14 cellular contexts compared by ENCODE assay signal in the genomic region with DNA sequence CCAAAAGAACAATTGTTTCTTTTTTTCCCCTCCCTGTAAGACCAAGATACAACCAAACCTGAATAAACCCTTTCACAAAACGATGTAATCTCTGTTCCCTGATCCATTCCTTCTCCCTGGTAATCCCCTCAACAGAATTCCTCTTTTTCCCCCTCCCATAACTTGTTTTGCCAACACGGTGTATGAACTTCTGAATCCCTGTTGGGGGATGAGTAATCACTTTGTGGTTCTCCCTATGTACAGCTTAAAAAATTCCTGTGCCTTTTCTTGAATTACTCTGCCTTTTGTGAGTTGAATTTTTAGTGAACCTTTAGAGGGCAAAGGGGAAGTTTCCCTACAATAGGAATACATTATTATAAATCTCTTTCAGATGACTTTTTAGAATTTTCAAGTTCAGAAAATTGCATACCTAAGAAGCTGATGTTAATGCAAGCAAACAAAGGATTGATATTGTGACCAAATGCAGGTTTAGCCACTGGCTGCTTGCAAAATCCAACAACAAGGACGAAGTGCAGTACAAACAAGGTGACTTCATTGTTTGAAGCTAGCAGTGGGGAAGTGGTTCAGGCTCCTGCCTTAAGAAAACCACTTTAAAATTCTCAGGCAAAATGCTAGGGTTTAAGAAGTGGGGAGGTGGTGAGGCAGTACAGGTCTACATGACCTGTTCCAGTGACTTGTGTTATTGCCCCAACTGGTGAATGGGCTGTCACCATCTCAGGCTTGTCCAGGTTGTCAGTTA. TPM values are rescaled to one million over a fixed set of nuclear protein-coding genes. Genes with fewer than 3 reads are reported as not detected.
DNase-seq lines count a peak whose midpoint lies in the region; ATAC-seq and TF ChIP-seq lines count a peak whose summit lies in the region.
"Had no signal": no experiment of that assay in that cellular context is flagged by ENCODE, and none has a peak within 500 bp of the region (broad histone marks: within the 10 kb centered on the region; RNA-seq: fewer than 3 reads in every experiment).

No MANE protein-coding gene starts in this region.

- no peaks in the 10 kb centered on the region for H3K9me3 ChIP-seq in SK-N-SH
- H3K9me3 ChIP-seq: gastroesophageal sphincter had no signal

- H3K9ac ChIP-seq in SK-N-SH, result no peak overlapping the region

- H3K4me3 Mint-ChIP-seq in GM23338, result no peak overlapping the region
- no peak overlapping the region for H3K4me3 Mint-ChIP-seq in activated naive CD4-positive, alpha-beta T cell treated with anti-CD3 and anti-CD28 coated beads for 36 hours
- no peak overlapping the region for H3K4me3 Mint-ChIP-seq in activated T-cell treated with anti-CD3 and anti-CD28 coated beads, Interleukin-2, amount 50 U/mL, for 24 hours
- H3K4me3 Mint-ChIP-seq: activated CD4-positive, alpha-beta T cell treated with anti-CD3 and anti-CD28 coated beads, Interleukin-2, amount 10 ng/mL, durations not matched to agents 7 days and 5 days; CD4-positive, CD25-positive, alpha-beta regulatory T cell; naive thymus-derived CD8-positive, alpha-beta T cell had no signal

- CTCF ChIA-PET in SK-N-SH (lab: Yijun Ruan, JAX), result interaction anchor here (0.7 kb wide), 1 partner anchor 51 kb away, joined by 3 read pairs; no protein-coding TSS in a partner anchor
- CTCF ChIA-PET in activated naive CD4-positive, alpha-beta T cell treated with anti-CD3 and anti-CD28 coated beads for 36 hours (lab: Charles Lee), result interaction anchor here (0.6 kb wide), 1 partner anchor 32 kb away, joined by 5 read pairs; no protein-coding TSS in a partner anchor

- ATAC-seq in GM23338, result no peak; the same call in 2 of the 3 replicates
- ATAC-seq: gastroesophageal sphincter; naive thymus-derived CD8-positive, alpha-beta T cell had no signal

- no peaks in the 10 kb centered on the region; the same call in 1 of the 2 replicates for H3K9me2 ChIP-seq in GM23338 (ENCODE audit: insufficient read depth)
- H3K9me2 ChIP-seq in SK-N-SH, result no peaks in the 10 kb centered on the region

- TF ChIP-seq EP300 in SK-N-SH (IDR thresholded peaks at IDR 0.05; ENCODE audit: borderline replicate concordance in 1 of 2, low read depth in 1 of 2, low read length in 1 of 2), result no peak

- no peaks in the 10 kb centered on the region for H3K36me3 Mint-ChIP-seq in GM23338 (ENCODE audit: low read depth)
- no peaks in the 10 kb centered on the region for H3K36me3 Mint-ChIP-seq in activated naive CD4-positive, alpha-beta T cell treated with anti-CD3 and anti-CD28 coated beads for 36 hours (ENCODE audit: low read depth)
- no peaks in the 10 kb centered on the region for H3K36me3 Mint-ChIP-seq in activated T-cell treated with anti-CD3 and anti-CD28 coated beads, Interleukin-2, amount 50 U/mL, for 24 hours (ENCODE audit: low read depth)

- H4K20me1 ChIP-seq in GM23338 (replicated peaks; ENCODE audit: insufficient read depth), result no peaks in the 10 kb centered on the region
- no peaks in the 10 kb centered on the region for H4K20me1 ChIP-seq in SK-N-SH (ENCODE audit: insufficient read depth)

- H3K4me3 ChIP-seq in GM23338, result no peak overlapping the region
- no peak overlapping the region for H3K4me3 ChIP-seq in SK-N-SH (ENCODE audit: low read depth in 2 of 2, low read length in 1 of 2)
- no peak overlapping the region for H3K4me3 ChIP-seq in fibroblast of pulmonary artery (replicated peaks; ENCODE audit: low read depth, low read length)
- H3K4me3 ChIP-seq: gastroesophageal sphincter had no signal

- H3K36me3 ChIP-seq in GM23338 (ENCODE audit: insufficient read depth), result no peaks in the 10 kb centered on the region
- no peaks in the 10 kb centered on the region for H3K36me3 ChIP-seq in SK-N-SH (replicated peaks in 1 of 2; ENCODE audit: control insufficient read depth in 1 of 2, insufficient read depth in 2 of 2, low read length in 1 of 2)
- H3K36me3 ChIP-seq: gastroesophageal sphincter had no signal

- no peaks in the 10 kb centered on the region for H3K27me3 ChIP-seq in GM23338 (ENCODE audit: insufficient read depth)
- no peaks in the 10 kb centered on the region for H3K27me3 ChIP-seq in SK-N-SH (ENCODE audit: insufficient read depth)
- H3K27me3 ChIP-seq: gastroesophageal sphincter had no signal

- intact Hi-C loops in activated naive CD4-positive, alpha-beta T cell treated with anti-CD3 and anti-CD28 coated beads for 36 hours (cut with micrococcal nuclease), result no loop called here

- H3K9me3 Mint-ChIP-seq in GM23338, result no peaks in the 10 kb centered on the region; the same call in 2 of the 3 replicates
- peaks cover 2% of the 10 kb centered on the region for H3K9me3 Mint-ChIP-seq in activated naive CD4-positive, alpha-beta T cell treated with anti-CD3 and anti-CD28 coated beads for 36 hours
- H3K9me3 Mint-ChIP-seq in activated T-cell treated with anti-CD3 and anti-CD28 coated beads, Interleukin-2, amount 50 U/mL, for 24 hours, result no peaks in the 10 kb centered on the region

- no peak for DNase-seq in GM23338 (ENCODE audit: low spot score)
- no peak for DNase-seq in SK-N-SH
- peak; percentile 46 for DNase-seq in fibroblast of pulmonary artery (ENCODE audit: low read depth)
- peak; percentile 83 for DNase-seq in renal cortical epithelial cell (ENCODE audit: low read depth)
- no peak for DNase-seq in activated naive CD4-positive, alpha-beta T cell treated with anti-CD3 and anti-CD28 coated beads for 36 hours
- no peak for DNase-seq in activated T-cell treated with anti-CD3 and anti-CD28 coated beads, Interleukin-2, amount 50 U/mL, for 24 hours
- no peak for DNase-seq in GF-D8 (lab: John Stamatoyannopoulos, UW)
- DNase-seq in NCI-H1105 (lab: John Stamatoyannopoulos, UW), result no peak
- DNase-seq: activated CD4-positive, alpha-beta T cell treated with anti-CD3 and anti-CD28 coated beads, Interleukin-2, amount 10 ng/mL, durations not matched to agents 7 days and 5 days; activated effector memory CD4-positive, alpha-beta T cell treated with Interleukin-2 at 50 U/mL for 16 hours; CD4-positive, CD25-positive, alpha-beta regulatory T cell; islet precursor cell; naive thymus-derived CD8-positive, alpha-beta T cell had no signal

- H2AFZ ChIP-seq in GM23338, result peak overlapping the region; percentile 89
- peak overlapping the region; percentile 69; the same call in 1 of the 2 replicates for H2AFZ ChIP-seq in SK-N-SH (ENCODE audit: low read depth)

- POLR2A ChIA-PET in SK-N-SH (lab: Yijun Ruan, JAX), result no interaction called here

- peaks cover 2% of the 10 kb centered on the region for H3K27me3 Mint-ChIP-seq in GM23338 (ENCODE audit: insufficient read depth, low read depth, poor library complexity)
- no peaks in the 10 kb centered on the region for H3K27me3 Mint-ChIP-seq in activated naive CD4-positive, alpha-beta T cell treated with anti-CD3 and anti-CD28 coated beads for 36 hours (ENCODE audit: low read depth)
- peaks cover 3% of the 10 kb centered on the region for H3K27me3 Mint-ChIP-seq in activated T-cell treated with anti-CD3 and anti-CD28 coated beads, Interleukin-2, amount 50 U/mL, for 24 hours

- TF ChIP-seq CTCF in GM23338 (conservative IDR thresholded peaks at IDR 0.05; ENCODE audit: low read depth in 2 of 2) (no peak), SK-N-SH (IDR thresholded peaks at IDR 0.05) (no peak), fibroblast of pulmonary artery (IDR thresholded peaks at IDR 0.05; ENCODE audit: low read length, missing control alignments) (no peak)

- H3K27ac Mint-ChIP-seq in GM23338, result peak overlapping the region; percentile 8
- no peak overlapping the region for H3K27ac Mint-ChIP-seq in activated naive CD4-positive, alpha-beta T cell treated with anti-CD3 and anti-CD28 coated beads for 36 hours
- H3K27ac Mint-ChIP-seq in activated T-cell treated with anti-CD3 and anti-CD28 coated beads, Interleukin-2, amount 50 U/mL, for 24 hours, result no peak overlapping the region
- H3K27ac Mint-ChIP-seq: activated CD4-positive, alpha-beta T cell treated with anti-CD3 and anti-CD28 coated beads, Interleukin-2, amount 10 ng/mL, durations not matched to agents 7 days and 5 days; CD4-positive, CD25-positive, alpha-beta regulatory T cell had no signal

- H3K4me1 ChIP-seq in GM23338 (ENCODE audit: insufficient read depth) (peaks cover 6% of the 10 kb centered on the region; the same call in 1 of the 2 replicates), SK-N-SH (ENCODE audit: control insufficient read depth in 1 of 2, insufficient read depth in 2 of 2, low read depth in 1 of 2, low read length in 1 of 2) (peaks cover 0 to 18% of the 10 kb centered on the region in 2 experiments; a peak in 1 of 4 replicates)

- WGBS in SK-N-SH (ENCODE audit: low lambda C conversion rate), result 46% methylated on average over 3 of the region's 3 CpGs

- TF ChIP-seq RAD21 in SK-N-SH (IDR thresholded peaks at IDR 0.05; ENCODE audit: low read length), result no peak

- H3K4me2 ChIP-seq in GM23338 (no peak overlapping the region), SK-N-SH (peak overlapping the region; percentile 8; the same call in 1 of the 2 replicates)

- H3F3A ChIP-seq in GM23338 (replicated peaks; ENCODE audit: low read depth), result no peaks in the 10 kb centered on the region
- H3F3A ChIP-seq in SK-N-SH (replicated peaks; ENCODE audit: insufficient read depth), result peaks cover 11% of the 10 kb centered on the region

- H3K4me1 Mint-ChIP-seq in GM23338, result peaks cover 13% of the 10 kb centered on the region; the same call in 2 of the 3 replicates
- no peaks in the 10 kb centered on the region for H3K4me1 Mint-ChIP-seq in activated naive CD4-positive, alpha-beta T cell treated with anti-CD3 and anti-CD28 coated beads for 36 hours (ENCODE audit: low read depth)
- no peaks in the 10 kb centered on the region for H3K4me1 Mint-ChIP-seq in activated T-cell treated with anti-CD3 and anti-CD28 coated beads, Interleukin-2, amount 50 U/mL, for 24 hours (ENCODE audit: low read depth)

- H3K27ac ChIP-seq in GM23338 (ENCODE audit: low read depth), result 0 out of 2 replicates have a peak overlapping the region, but pooled peaks have one; percentile 4
- peak overlapping the region in 1 of 2 experiments; percentile 2; a peak in 2 of 4 replicates for H3K27ac ChIP-seq in SK-N-SH (ENCODE audit: low read depth in 2 of 2, low read length in 1 of 2)
- H3K27ac ChIP-seq: gastroesophageal sphincter had no signal

- H3K79me2 ChIP-seq in GM23338 (replicated peaks; ENCODE audit: insufficient read depth), result no peaks in the 10 kb centered on the region
- no peaks in the 10 kb centered on the region for H3K79me2 ChIP-seq in SK-N-SH (ENCODE audit: insufficient read depth)

RNA-seq across cellular contexts. Expression of a gene that starts 15.0 kb away (rescaled TPM):
- 0.10 and 0.16 TPM in 2 replicates for total RNA-seq in GM23338 (2014; rRNA removed; shearing (Covaris generic))
- 0.68 and 0.89 TPM in 2 replicates for polyA plus RNA-seq in GM23338 (2016; fragmentation: Nextera tagmentation; extraction: Ambion mirVana)
- 0.02 TPM in 1 of 2 replicates, not detected in the other for polyA plus RNA-seq in SK-N-SH (2012; rRNA removed)
- polyA plus RNA-seq in SK-N-SH (2012; cell fraction: cytosol; rRNA removed), result 0.01 and 0.04 TPM in 2 replicates
- polyA plus RNA-seq in SK-N-SH (2012; cell fraction: nucleus; rRNA removed), result 0.02 TPM in 1 of 2 replicates, not detected in the other
- total RNA-seq in renal cortical epithelial cell, result 14.8 and 27.7 TPM in 2 replicates
- 10 to 100 TPM; 17.4 to 19.8 TPM for total RNA-seq in activated naive CD4-positive, alpha-beta T cell treated with anti-CD3 and anti-CD28 coated beads for 36 hours

RNA-seq across cellular contexts. Expression of a gene that starts 16.3 kb away (rescaled TPM):
- total RNA-seq in GM23338 (2014; rRNA removed; shearing (Covaris generic)), result 5.6 and 11.4 TPM in 2 replicates
- polyA plus RNA-seq in GM23338 (2016; fragmentation: Nextera tagmentation; extraction: Ambion mirVana), result 80.4 and 82.5 TPM in 2 replicates
- 13.6 and 18.4 TPM in 2 replicates for polyA plus RNA-seq in SK-N-SH (2012; rRNA removed)
- 17.4 and 17.6 TPM in 2 replicates for polyA plus RNA-seq in SK-N-SH (2012; cell fraction: cytosol; rRNA removed)
- 6.2 and 6.7 TPM in 2 replicates for polyA plus RNA-seq in SK-N-SH (2012; cell fraction: nucleus; rRNA removed)
- 8.2 and 23.7 TPM in 2 replicates for total RNA-seq in renal cortical epithelial cell
- 10 to 100 TPM; 14.5 to 16.8 TPM for total RNA-seq in activated naive CD4-positive, alpha-beta T cell treated with anti-CD3 and anti-CD28 coated beads for 36 hours

Comparison
In these comparisons a context has a peak if more than half of its experiments do, and no peak if none do; other contexts are left out.
1. DNase-seq: peak in fibroblast of pulmonary artery (single experiment) and renal cortical epithelial cell (single experiment); none in GM23338 (single experiment), SK-N-SH (single experiment), activated naive CD4-positive, alpha-beta T cell treated with anti-CD3 and anti-CD28 coated beads for 36 hours (single experiment), activated T-cell treated with anti-CD3 and anti-CD28 coated beads, Interleukin-2, amount 50 U/mL, for 24 hours (single experiment), GF-D8 (single experiment) and NCI-H1105 (single experiment).
2. RNA of a gene that starts 15.0 kb away (total RNA-seq): 14.8 to 27.7 TPM in renal cortical epithelial cell and 17.4 to 19.8 TPM in activated naive CD4-positive, alpha-beta T cell treated with anti-CD3 and anti-CD28 coated beads for 36 hours; 0.10 to 0.16 TPM in GM23338; every median in the first group is over 10 times any median in the second.